8 cellular contexts compared by ENCODE assay signal in genomic region chr3:14178247-14179113, GRCh38. TPM values are rescaled to one million over a fixed set of nuclear protein-coding genes. Genes with fewer than 3 reads are reported as not detected.
A peak's percentile ranks its signal among the peaks of the same experiment; 100 is the strongest.
DNase-seq lines count a peak whose midpoint lies in the region; ATAC-seq and TF ChIP-seq lines count a peak whose summit lies in the region.

Gene LSM3 (plus strand): TSS chr3:14178817. CDS start chr3:14178861, 44 bp downstream.
Gene XPC (minus strand): TSS chr3:14178601. CDS start chr3:14178568, 33 bp downstream.

- peak; percentile 91 for TF ChIP-seq POLR2A in GM19099 (IDR thresholded peaks at IDR 0.05; ENCODE audit: extremely low read depth, insufficient read length, low read depth)

- peak; percentile 94 for ATAC-seq in HG03432 (IDR thresholded peaks at IDR 0.05; ENCODE audit: unreplicated experiment)

- DNase-seq in AG20443 (ENCODE audit: low spot score) (peak; percentile 96), NCI-H510A (lab: John Stamatoyannopoulos, UW) (peak; percentile 80), cerebellum (ENCODE audit: low spot score) (peak; percentile 97), islet precursor cell (peak; percentile 98)
- DNase-seq in activated CD4-positive, alpha-beta T cell treated with anti-CD3 and anti-CD28 coated beads for 1 hour = peak; percentile 98
- peak; percentile 94 to 97 (median 94) for DNase-seq in stimulated activated CD4-positive, alpha-beta T cell treated with anti-CD3 and anti-CD28 coated beads, Interleukin-12 subunit alpha, Interleukin-12 subunit beta, amount 100 ng/mL, for 48 hours (ENCODE audit: low read depth in 2 of 3, low spot score in 1 of 3)

RNA-seq across cellular contexts. Expression of gene LSM3, which starts in this region (rescaled TPM):
- total RNA-seq in cerebellum = 6.8 TPM

RNA-seq across cellular contexts. Expression of gene XPC, which starts in this region (rescaled TPM):
- 15.3 TPM for total RNA-seq in cerebellum

Comparison
In these comparisons a context has a peak if more than half of its experiments do, and no peak if none do; other contexts are left out.
1. Peak in every context shown above with its lines: DNase-seq and ATAC-seq.